8 cellular contexts compared by ENCODE assay signal in the genomic region with DNA sequence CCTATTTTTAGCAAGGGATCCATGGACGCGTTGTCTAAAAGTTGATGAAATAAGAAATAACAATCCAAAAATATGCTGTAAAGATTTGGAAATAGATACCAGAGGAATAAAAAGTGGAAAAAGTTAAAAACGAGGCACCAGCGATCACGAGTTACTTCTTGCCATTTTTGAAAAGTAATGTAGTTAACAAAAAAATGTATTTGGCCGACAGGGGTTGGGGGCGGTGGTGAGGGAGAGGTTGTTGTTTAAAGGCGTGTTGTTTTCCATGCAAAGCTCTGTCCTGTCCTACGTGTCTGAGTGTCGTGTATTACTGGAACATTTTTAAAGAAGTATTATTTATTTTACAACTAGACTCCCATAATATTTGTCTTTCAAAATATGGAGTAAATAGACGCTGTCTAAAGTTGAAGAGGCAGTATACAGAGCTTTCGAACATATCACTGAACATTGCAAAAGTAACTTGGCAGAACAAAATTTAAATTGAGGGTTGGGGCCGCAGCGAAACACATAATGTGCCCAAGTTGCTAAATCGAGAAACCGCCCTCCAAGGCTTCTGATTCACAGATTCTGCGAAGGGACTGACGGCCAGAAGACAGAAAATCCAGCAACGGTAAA. TPM values are rescaled to one million over a fixed set of nuclear protein-coding genes. Genes with fewer than 3 reads are reported as not detected.
DNase-seq lines count a peak whose midpoint lies in the region; ATAC-seq, FAIRE-seq and TF ChIP-seq lines count a peak whose summit lies in the region.
"Had no signal": no experiment of that assay in that cellular context is flagged by ENCODE, and none has a peak within 500 bp of the region (broad histone marks: within the 10 kb centered on the region; RNA-seq: fewer than 3 reads in every experiment).

No MANE protein-coding gene starts in this region.

- intact Hi-C loops in HepG2 (cut with micrococcal nuclease; ENCODE audit: unreplicated experiment) = loop anchor here (5.0 kb wide), 1 partner anchor 78 kb away; no protein-coding TSS in a partner anchor

- no peak overlapping the region for H2AFZ ChIP-seq in HepG2 (ENCODE audit: low read length)

- in situ Hi-C loops in brain microvascular endothelial cell (cut with HindIII; ENCODE audit: low pct_ligation_motif_present, low sequenced_read_pairs) (no loop called here), HepG2 (cut with HindIII; ENCODE audit: extremely low pct_ligation_motif_present, low pct_unique_long_range_greater_than_20kb) (loop anchor here (5.0 kb wide), 1 partner anchor 63 kb away; no protein-coding TSS in a partner anchor)

- no peak for TF ChIP-seq CTCF in brain microvascular endothelial cell (IDR thresholded peaks at IDR 0.05; ENCODE audit: low read depth, low read length, missing control alignments)
- TF ChIP-seq CTCF in HepG2 (CRISPR knock-in tag; IDR thresholded peaks at IDR 0.05) = no peak

- POLR2A ChIA-PET in HepG2 (lab: Yijun Ruan, JAX) = interaction anchor here (0.6 to 1.8 kb wide), 6 partner anchors 7 to 74 kb away, joined by 3 to 12 read pairs (median 4); a partner anchor contains a TSS

- H3K4me2 ChIP-seq in HepG2 (ENCODE audit: low read depth, low read length) = peak overlapping the region; percentile 80

- peaks cover 6% of the 10 kb centered on the region; the same call in 1 of the 2 replicates for H4K20me1 ChIP-seq in HepG2 (ENCODE audit: insufficient read depth, low read length)

- H3K27ac ChIP-seq in HUES64 (ENCODE audit: low read depth, low read length) = peak overlapping the region; percentile 76; the same call in 1 of the 2 replicates
- peak overlapping the region; percentile 72 for H3K27ac ChIP-seq in brain microvascular endothelial cell
- peak overlapping the region; percentile 99 for H3K27ac ChIP-seq in HepG2 (ENCODE audit: extremely low read length, insufficient read depth, low read length)
- peak overlapping the region; percentile 76 for H3K27ac ChIP-seq in stomach smooth muscle (ENCODE audit: low read length)

- no peak for FAIRE-seq in HepG2 (lab: Jason Lieb, UNC)

- peaks cover 2% of the 10 kb centered on the region for H3K9me3 ChIP-seq in HUES64 (ENCODE audit: insufficient read depth, low read depth, low read length)
- no peaks in the 10 kb centered on the region for H3K9me3 ChIP-seq in HepG2 (ENCODE audit: low read length)
- no peaks in the 10 kb centered on the region for H3K9me3 ChIP-seq in stomach smooth muscle (ENCODE audit: control insufficient read depth in 2 of 2, low read length in 2 of 2)

- H3K27me3 ChIP-seq in HUES64 (ENCODE audit: insufficient read depth, low read length) (peaks cover 3% of the 10 kb centered on the region; the same call in 1 of the 2 replicates), brain microvascular endothelial cell (replicated peaks) (no peaks in the 10 kb centered on the region), HepG2 (ENCODE audit: control insufficient read depth in 1 of 2, insufficient read depth in 2 of 2, low read length in 2 of 2) (no peaks in the 10 kb centered on the region), stomach smooth muscle (ENCODE audit: control insufficient read depth in 1 of 2, insufficient read depth in 2 of 2, low read length in 2 of 2) (no peaks in the 10 kb centered on the region)

- no peak for TF ChIP-seq RAD21 in HepG2 (CRISPR knock-in tag; IDR thresholded peaks at IDR 0.05)

- H3K4me3 ChIP-seq in HUES64 (ENCODE audit: low read length) (peak overlapping the region; percentile 81), brain microvascular endothelial cell (ENCODE audit: low read depth, low read length) (peak overlapping the region; percentile 75), HepG2 (replicated peaks in 1 of 3; ENCODE audit: insufficient read depth in 1 of 3, low read depth in 2 of 3, low read length in 3 of 3) (peak overlapping the region; percentile 67 to 81 (median 80)), stomach smooth muscle (ENCODE audit: low read length in 2 of 2) (peak overlapping the region; percentile 79 to 82)

- peaks cover 51% of the 10 kb centered on the region for H3K79me2 ChIP-seq in HepG2 (ENCODE audit: insufficient read depth, low read length)

- 34% methylated on average over 17 of the region's 19 CpGs for WGBS in HUES64
- WGBS in HepG2 (ENCODE audit: low lambda C conversion rate) = 3% methylated on average over 15 of the region's 19 CpGs

- no peak for DNase-seq in brain microvascular endothelial cell
- no peak for DNase-seq in HepG2 (ENCODE audit: low spot score)
- DNase-seq in NCI-H187 (lab: John Stamatoyannopoulos, UW) = no peak
- no peak for DNase-seq in medulla oblongata (ENCODE audit: extremely low spot score)

- TSS peak; percentile 71 for BruUV-seq in HepG2 (replicated peaks; lab: Mats Ljungman, UMichigan)

- CTCF ChIA-PET in HepG2 (lab: Yijun Ruan, JAX; ENCODE audit: low intra/inter-chr PET ratio, low total read pairs) = no interaction called here

- H3K9ac ChIP-seq in HUES64 (ENCODE audit: low read depth, low read length) = peak overlapping the region; percentile 79
- peak overlapping the region; percentile 84 for H3K9ac ChIP-seq in HepG2 (ENCODE audit: insufficient read depth, low read depth, low read length)
- peak overlapping the region; percentile 73 to 76 for H3K9ac ChIP-seq in stomach smooth muscle (ENCODE audit: low read length in 2 of 2)

- ATAC-seq in HepG2 (no peak), GM19395 (IDR thresholded peaks at IDR 0.05; ENCODE audit: unreplicated experiment) (no peak)

- peaks cover 13% of the 10 kb centered on the region for H3K4me1 ChIP-seq in HUES64 (ENCODE audit: insufficient read depth, low read length)
- H3K4me1 ChIP-seq in HepG2 (ENCODE audit: insufficient read depth, low read length) = peaks cover 54% of the 10 kb centered on the region
- H3K4me1 ChIP-seq in stomach smooth muscle (ENCODE audit: control insufficient read depth, insufficient read depth, low read length) = peaks cover 11% of the 10 kb centered on the region

- H3K36me3 ChIP-seq in HUES64 (ENCODE audit: insufficient read depth, low read length) = no peaks in the 10 kb centered on the region
- H3K36me3 ChIP-seq in brain microvascular endothelial cell (replicated peaks) = no peaks in the 10 kb centered on the region
- H3K36me3 ChIP-seq in HepG2 (replicated peaks in 1 of 2; ENCODE audit: control insufficient read depth in 1 of 2, insufficient read depth in 2 of 2, low read length in 2 of 2) = peaks cover 0 to 3% of the 10 kb centered on the region in 2 experiments; a peak in 1 of 5 replicates
- H3K36me3 ChIP-seq in stomach smooth muscle (ENCODE audit: control insufficient read depth in 2 of 2, insufficient read depth in 2 of 2, low read length in 2 of 2) = no peaks in the 10 kb centered on the region

- no peak for TF ChIP-seq POLR2A in HepG2 (IDR thresholded peaks at IDR 0.05; ENCODE audit: insufficient read depth in 1 of 2, low read depth in 2 of 2, low read length in 2 of 2)

- no peak for TF ChIP-seq EP300 in HepG2 (IDR thresholded peaks at IDR 0.05; ENCODE audit: low read depth in 2 of 2, low read length in 2 of 2)
- no peak for TF ChIP-seq EP300 in HepG2 (CRISPR knock-in tag; IDR thresholded peaks at IDR 0.05; ENCODE audit: borderline replicate concordance)

RNA-seq across cellular contexts. Expression of a gene that starts 0.8 kb away (rescaled TPM):
- 10.7 TPM for polyA plus RNA-seq in HUES64 (2013, experiment 1 of 2)
- 14.5 TPM for polyA plus RNA-seq in HUES64 (2013, experiment 2 of 2)
- total RNA-seq in HepG2 (2016; rRNA removed; fragmentation: Illumina TruSeq; extraction: Trizol) = 17.9 and 22.1 TPM in 2 replicates
- total RNA-seq in HepG2 (2016; cell fraction: cytosol; rRNA removed; fragmentation: Illumina TruSeq; extraction: Trizol; ENCODE audit: low read depth) = 14.6 and 15.1 TPM in 2 replicates
- total RNA-seq in HepG2 (2016; cell fraction: insoluble cytoplasmic fraction; rRNA removed; fragmentation: Illumina TruSeq; extraction: Trizol) = 17.1 and 20.8 TPM in 2 replicates
- total RNA-seq in HepG2 (2016; cell fraction: membrane; rRNA removed; fragmentation: Illumina TruSeq; extraction: Trizol) = 19.2 and 21.9 TPM in 2 replicates
- 11.9 and 15.2 TPM in 2 replicates for total RNA-seq in HepG2 (2016; cell fraction: nucleus; rRNA removed; fragmentation: Illumina TruSeq; extraction: Trizol)
- polyA plus RNA-seq in HepG2 (2011; rRNA removed) = 58.7 and 64.8 TPM in 2 replicates
- 31.8 and 40.9 TPM in 2 replicates for polyA plus RNA-seq in HepG2 (2011; cell fraction: cytosol; rRNA removed)
- 155 and 176 TPM in 2 replicates for polyA plus RNA-seq in HepG2 (2011; cell fraction: nucleus; rRNA removed)
- polyA plus RNA-seq in HepG2 (2012) = 52.3 and 56.5 TPM in 2 replicates
- 5.2 and 6.0 TPM in 2 replicates for polyA plus RNA-seq in HepG2 (2016; cell fraction: cytosol; fragmentation: Illumina TruSeq; extraction: Trizol; ENCODE audit: low read depth)
- polyA plus RNA-seq in HepG2 (2016; cell fraction: insoluble cytoplasmic fraction; fragmentation: Illumina TruSeq; extraction: Trizol; ENCODE audit: low read depth) = 20.8 and 23.0 TPM in 2 replicates
- polyA plus RNA-seq in HepG2 (2016; cell fraction: membrane; fragmentation: Illumina TruSeq; extraction: Trizol; ENCODE audit: low read depth) = 11.3 and 11.6 TPM in 2 replicates
- polyA plus RNA-seq in HepG2 (2016; cell fraction: nucleus; fragmentation: Illumina TruSeq; extraction: Trizol; ENCODE audit: insufficient read depth, low read depth) = 61.3 and 68.3 TPM in 2 replicates
- 2.5 and 39.3 TPM in 2 replicates for polyA minus RNA-seq in HepG2 (2011; rRNA and poly(A)+ RNA removed; ENCODE audit: low replicate concordance)
- polyA minus RNA-seq in HepG2 (2011; cell fraction: cytosol; rRNA and poly(A)+ RNA removed) = 13.8 and 18.9 TPM in 2 replicates
- polyA minus RNA-seq in HepG2 (2011; cell fraction: nucleus; rRNA and poly(A)+ RNA removed) = 47.0 and 48.8 TPM in 2 replicates
- polyA plus RNA-seq: IgD-negative memory B cell had no signal

RNA-seq across cellular contexts. Expression of a gene that starts 44.0 kb away (rescaled TPM):
- polyA plus RNA-seq in HUES64 (2013, experiment 1 of 2) = 67.7 TPM
- 49.6 TPM for polyA plus RNA-seq in HUES64 (2013, experiment 2 of 2)
- total RNA-seq in HepG2 (2016; rRNA removed; fragmentation: Illumina TruSeq; extraction: Trizol) = 54.8 and 75.1 TPM in 2 replicates
- total RNA-seq in HepG2 (2016; cell fraction: cytosol; rRNA removed; fragmentation: Illumina TruSeq; extraction: Trizol; ENCODE audit: low read depth) = 23.3 and 27.3 TPM in 2 replicates
- 53.5 and 80.4 TPM in 2 replicates for total RNA-seq in HepG2 (2016; cell fraction: insoluble cytoplasmic fraction; rRNA removed; fragmentation: Illumina TruSeq; extraction: Trizol)
- total RNA-seq in HepG2 (2016; cell fraction: membrane; rRNA removed; fragmentation: Illumina TruSeq; extraction: Trizol) = 39.3 and 49.4 TPM in 2 replicates
- 20.5 and 23.1 TPM in 2 replicates for total RNA-seq in HepG2 (2016; cell fraction: nucleus; rRNA removed; fragmentation: Illumina TruSeq; extraction: Trizol)
- 27.5 and 39.4 TPM in 2 replicates for polyA plus RNA-seq in HepG2 (2011; rRNA removed)
- polyA plus RNA-seq in HepG2 (2011; cell fraction: cytosol; rRNA removed) = 33.2 and 61.8 TPM in 2 replicates
- 30.3 and 31.5 TPM in 2 replicates for polyA plus RNA-seq in HepG2 (2011; cell fraction: nucleus; rRNA removed)
- polyA plus RNA-seq in HepG2 (2012) = 21.4 and 33.9 TPM in 2 replicates
- 25.8 and 31.9 TPM in 2 replicates for polyA plus RNA-seq in HepG2 (2016; cell fraction: cytosol; fragmentation: Illumina TruSeq; extraction: Trizol; ENCODE audit: low read depth)
- polyA plus RNA-seq in HepG2 (2016; cell fraction: insoluble cytoplasmic fraction; fragmentation: Illumina TruSeq; extraction: Trizol; ENCODE audit: low read depth) = 83.6 and 90.1 TPM in 2 replicates
- polyA plus RNA-seq in HepG2 (2016; cell fraction: membrane; fragmentation: Illumina TruSeq; extraction: Trizol; ENCODE audit: low read depth) = 40.3 and 46.6 TPM in 2 replicates
- 39.6 and 43.0 TPM in 2 replicates for polyA plus RNA-seq in HepG2 (2016; cell fraction: nucleus; fragmentation: Illumina TruSeq; extraction: Trizol; ENCODE audit: insufficient read depth, low read depth)
- 30.4 and 47.1 TPM in 2 replicates for polyA minus RNA-seq in HepG2 (2011; rRNA and poly(A)+ RNA removed; ENCODE audit: low replicate concordance)
- 11.2 and 16.5 TPM in 2 replicates for polyA minus RNA-seq in HepG2 (2011; cell fraction: cytosol; rRNA and poly(A)+ RNA removed)
- polyA minus RNA-seq in HepG2 (2011; cell fraction: nucleus; rRNA and poly(A)+ RNA removed) = 6.3 and 8.4 TPM in 2 replicates

RNA-seq across cellular contexts. Expression of a gene that starts 44.1 kb away (rescaled TPM):
- 51.8 TPM for polyA plus RNA-seq in HUES64 (2013, experiment 1 of 2)
- polyA plus RNA-seq in HUES64 (2013, experiment 2 of 2) = 52.6 TPM
- 30.1 and 48.6 TPM in 2 replicates for total RNA-seq in HepG2 (2016; rRNA removed; fragmentation: Illumina TruSeq; extraction: Trizol)
- 17.3 and 23.4 TPM in 2 replicates for total RNA-seq in HepG2 (2016; cell fraction: cytosol; rRNA removed; fragmentation: Illumina TruSeq; extraction: Trizol; ENCODE audit: low read depth)
- total RNA-seq in HepG2 (2016; cell fraction: insoluble cytoplasmic fraction; rRNA removed; fragmentation: Illumina TruSeq; extraction: Trizol) = 25.7 and 50.3 TPM in 2 replicates
- total RNA-seq in HepG2 (2016; cell fraction: membrane; rRNA removed; fragmentation: Illumina TruSeq; extraction: Trizol) = 19.8 TPM in 2 replicates
- 43.2 and 49.1 TPM in 2 replicates for total RNA-seq in HepG2 (2016; cell fraction: nucleus; rRNA removed; fragmentation: Illumina TruSeq; extraction: Trizol)
- 40.0 and 41.5 TPM in 2 replicates for polyA plus RNA-seq in HepG2 (2011; rRNA removed)
- polyA plus RNA-seq in HepG2 (2011; cell fraction: cytosol; rRNA removed) = 14.5 and 33.6 TPM in 2 replicates
- 222 and 300 TPM in 2 replicates for polyA plus RNA-seq in HepG2 (2011; cell fraction: nucleus; rRNA removed)
- polyA plus RNA-seq in HepG2 (2012) = 22.4 and 26.7 TPM in 2 replicates
- 11.3 and 13.5 TPM in 2 replicates for polyA plus RNA-seq in HepG2 (2016; cell fraction: cytosol; fragmentation: Illumina TruSeq; extraction: Trizol; ENCODE audit: low read depth)
- polyA plus RNA-seq in HepG2 (2016; cell fraction: insoluble cytoplasmic fraction; fragmentation: Illumina TruSeq; extraction: Trizol; ENCODE audit: low read depth) = 26.8 and 33.0 TPM in 2 replicates
- 16.0 and 17.2 TPM in 2 replicates for polyA plus RNA-seq in HepG2 (2016; cell fraction: membrane; fragmentation: Illumina TruSeq; extraction: Trizol; ENCODE audit: low read depth)
- 104 and 118 TPM in 2 replicates for polyA plus RNA-seq in HepG2 (2016; cell fraction: nucleus; fragmentation: Illumina TruSeq; extraction: Trizol; ENCODE audit: insufficient read depth, low read depth)
- polyA minus RNA-seq in HepG2 (2011; rRNA and poly(A)+ RNA removed; ENCODE audit: low replicate concordance) = 42.2 and 59.1 TPM in 2 replicates
- polyA minus RNA-seq in HepG2 (2011; cell fraction: cytosol; rRNA and poly(A)+ RNA removed) = 14.7 and 27.3 TPM in 2 replicates
- polyA minus RNA-seq in HepG2 (2011; cell fraction: nucleus; rRNA and poly(A)+ RNA removed) = 31.5 and 33.4 TPM in 2 replicates

RNA-seq across cellular contexts. Expression of a gene that starts 57.6 kb away (rescaled TPM):
- 3.6 TPM for polyA plus RNA-seq in HUES64 (2013, experiment 1 of 2)
- polyA plus RNA-seq in HUES64 (2013, experiment 2 of 2) = 5.3 TPM
- 0.15 and 0.49 TPM in 2 replicates for total RNA-seq in HepG2 (2016; rRNA removed; fragmentation: Illumina TruSeq; extraction: Trizol)
- total RNA-seq in HepG2 (2016; cell fraction: cytosol; rRNA removed; fragmentation: Illumina TruSeq; extraction: Trizol; ENCODE audit: low read depth) = 0.20 and 0.26 TPM in 2 replicates
- total RNA-seq in HepG2 (2016; cell fraction: insoluble cytoplasmic fraction; rRNA removed; fragmentation: Illumina TruSeq; extraction: Trizol) = 0.27 and 0.35 TPM in 2 replicates
- total RNA-seq in HepG2 (2016; cell fraction: membrane; rRNA removed; fragmentation: Illumina TruSeq; extraction: Trizol) = 0.17 and 0.34 TPM in 2 replicates
- total RNA-seq in HepG2 (2016; cell fraction: nucleus; rRNA removed; fragmentation: Illumina TruSeq; extraction: Trizol) = not detected in 2 replicates
- polyA plus RNA-seq in HepG2 (2011; rRNA removed) = 2.0 and 2.8 TPM in 2 replicates
- polyA plus RNA-seq in HepG2 (2011; cell fraction: cytosol; rRNA removed) = 1.7 and 2.8 TPM in 2 replicates
- 1.4 and 1.7 TPM in 2 replicates for polyA plus RNA-seq in HepG2 (2011; cell fraction: nucleus; rRNA removed)
- polyA plus RNA-seq in HepG2 (2012) = 0.99 and 1.1 TPM in 2 replicates
- 0.10 TPM in 1 of 2 replicates, not detected in the other for polyA plus RNA-seq in HepG2 (2016; cell fraction: cytosol; fragmentation: Illumina TruSeq; extraction: Trizol; ENCODE audit: low read depth)
- polyA plus RNA-seq in HepG2 (2016; cell fraction: insoluble cytoplasmic fraction; fragmentation: Illumina TruSeq; extraction: Trizol; ENCODE audit: low read depth) = 0.73 and 1.2 TPM in 2 replicates
- polyA plus RNA-seq in HepG2 (2016; cell fraction: membrane; fragmentation: Illumina TruSeq; extraction: Trizol; ENCODE audit: low read depth) = 0.48 TPM in 2 replicates
- polyA plus RNA-seq in HepG2 (2016; cell fraction: nucleus; fragmentation: Illumina TruSeq; extraction: Trizol; ENCODE audit: insufficient read depth, low read depth) = 0.53 and 1.7 TPM in 2 replicates
- polyA minus RNA-seq in HepG2 (2011; rRNA and poly(A)+ RNA removed; ENCODE audit: low replicate concordance) = 0.23 and 2.3 TPM in 2 replicates
- polyA minus RNA-seq in HepG2 (2011; cell fraction: cytosol; rRNA and poly(A)+ RNA removed) = not detected in 2 replicates
- polyA minus RNA-seq in HepG2 (2011; cell fraction: nucleus; rRNA and poly(A)+ RNA removed) = 0.26 and 1.9 TPM in 2 replicates
